8 cellular contexts compared by ENCODE assay signal in the genomic region with DNA sequence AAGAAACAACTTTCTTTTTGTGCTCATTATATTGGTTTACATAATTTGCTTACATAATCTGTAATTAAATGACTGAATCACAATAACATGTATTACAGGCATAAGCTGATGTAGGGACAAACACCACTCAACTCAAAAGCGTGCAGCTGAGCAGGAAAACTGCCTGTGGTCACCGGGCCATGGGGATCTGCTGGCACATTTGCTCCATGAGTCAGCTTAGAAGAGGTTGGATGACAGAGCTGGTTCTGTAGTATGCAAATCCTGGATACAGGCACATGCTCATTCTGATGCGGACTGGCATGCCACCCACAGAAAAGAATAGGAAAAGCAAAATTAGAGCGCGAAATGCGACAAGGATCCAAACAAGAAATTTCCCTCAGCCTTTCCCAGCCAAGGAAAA.
DNase-seq lines count a peak whose midpoint lies in the region; TF ChIP-seq lines count a peak whose summit lies in the region.

No MANE protein-coding gene starts in this region.

- DNase-seq in ELR (ENCODE audit: low read depth) (peak; percentile 98), NCI-H2029 (lab: John Stamatoyannopoulos, UW) (peak; percentile 65), cardiac fibroblast (ENCODE audit: low read depth in 2 of 2) (peak; percentile 89 to 95), midbrain (lab: John Stamatoyannopoulos, UW) (peak; percentile 79), NCI-H2227 treated with DMSO at 0.1 percent for 48 hours (lab: John Stamatoyannopoulos, UW) (no peak), esophagus squamous epithelium (lab: John Stamatoyannopoulos, UW) (no peak), cortex of kidney (lab: John Stamatoyannopoulos, UW) (no peak), NCI-H774 (lab: John Stamatoyannopoulos, UW) (no peak)

- H3K9me3 ChIP-seq in esophagus squamous epithelium, result no peaks in the 10 kb centered on the region

- H3K4me3 ChIP-seq in cardiac fibroblast (replicated peaks in 1 of 2; ENCODE audit: low read depth in 2 of 2, low read length in 2 of 2), result no peak overlapping the region
- H3K4me3 ChIP-seq in esophagus squamous epithelium, result no peak overlapping the region

- peak overlapping the region in 2 of 4 donors; percentile 51 to 55 for H3K27ac ChIP-seq in esophagus squamous epithelium

- WGBS in esophagus squamous epithelium, 2 donors, result 15 to 26% methylated on average over 6 of the region's 6 CpGs

- intact Hi-C loops in esophagus squamous epithelium (cut with DNase I), result no loop called here

- no peak for TF ChIP-seq POLR2A in esophagus squamous epithelium (IDR thresholded peaks at IDR 0.05)

- H3K27me3 ChIP-seq in esophagus squamous epithelium, result no peaks in the 10 kb centered on the region

- peaks cover 0 to 19% (median 3%) of the 10 kb centered on the region in 3 donors for H3K4me1 ChIP-seq in esophagus squamous epithelium

- no peaks in the 10 kb centered on the region for H3K36me3 ChIP-seq in esophagus squamous epithelium

- no peak for TF ChIP-seq CTCF in cardiac fibroblast (IDR thresholded peaks at IDR 0.05; ENCODE audit: low read depth, low read length)
- no peak for TF ChIP-seq CTCF in esophagus squamous epithelium (IDR thresholded peaks at IDR 0.05)

Comparison
In these comparisons a context has a peak if more than half of its experiments do, and no peak if none do; other contexts are left out.
1. DNase-seq: peak in ELR (single experiment), NCI-H2029 (single experiment), cardiac fibroblast (2 of 2) and midbrain (single experiment); none in NCI-H2227 treated with DMSO at 0.1 percent for 48 hours (single experiment), esophagus squamous epithelium (single experiment), cortex of kidney (single experiment) and NCI-H774 (single experiment).